8 cellular contexts compared by ENCODE assay signal in the genomic region with DNA sequence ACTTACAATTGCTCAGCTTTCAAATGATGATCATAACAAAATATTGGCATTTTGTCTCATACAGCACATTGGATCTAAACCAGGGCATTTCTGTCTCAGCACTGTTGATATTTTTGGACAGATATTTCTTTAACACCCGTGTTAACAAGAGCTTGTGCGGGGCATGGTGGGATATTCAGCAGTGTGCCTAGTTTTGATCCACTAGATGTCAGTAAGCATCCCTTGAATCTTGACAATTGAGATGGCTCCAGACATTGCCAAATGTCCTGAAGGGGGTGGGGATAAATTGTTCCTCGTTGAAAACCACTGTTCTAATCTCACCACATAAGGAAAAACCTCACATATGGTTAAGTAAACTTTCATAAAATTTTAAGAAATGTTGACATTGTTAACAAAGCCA.
A peak's percentile ranks its signal among the peaks of the same experiment; 100 is the strongest.
DNase-seq lines count a peak whose midpoint lies in the region; ATAC-seq and TF ChIP-seq lines count a peak whose summit lies in the region.
"Had no signal": no experiment of that assay in that cellular context is flagged by ENCODE, and none has a peak within 500 bp of the region (broad histone marks: within the 10 kb centered on the region; RNA-seq: fewer than 3 reads in every experiment).

No MANE protein-coding gene starts in this region.

- H2BK15ac ChIP-seq in neuronal stem cell (ENCODE audit: low read length), result no peak overlapping the region

- H3K27me3 Mint-ChIP-seq in nephron progenitor cell (ENCODE audit: low read depth, poor library complexity), result peaks cover 6% of the 10 kb centered on the region

- no peaks in the 10 kb centered on the region for H3K79me1 ChIP-seq in neuronal stem cell (ENCODE audit: low read depth, low read length)

- H3K4me1 ChIP-seq in neuronal stem cell (ENCODE audit: control insufficient read depth in 2 of 2, insufficient read depth in 1 of 2, low read depth in 1 of 2, low read length in 2 of 2), result peaks cover 2 to 6% of the 10 kb centered on the region in 2 donors

- no peak overlapping the region for H3K9ac ChIP-seq in neuronal stem cell (ENCODE audit: low read depth, low read length, poor library complexity)

- H2AK5ac ChIP-seq in neuronal stem cell (ENCODE audit: low read depth, low read length), result no peak overlapping the region

- DNase-seq in H7 (peak; percentile 19), NCI-H446 treated with DMSO at 0.1 percent for 48 hours (lab: John Stamatoyannopoulos, UW) (peak; percentile 4), brain microvascular endothelial cell (no peak), neuronal stem cell (ENCODE audit: low spot score) (no peak), omental fat pad (ENCODE audit: low spot score) (no peak), nephron progenitor cell (no peak)
- DNase-seq: NCI-H146 had no signal

- no peak overlapping the region for H3K4me2 ChIP-seq in neuronal stem cell (ENCODE audit: insufficient read depth, low read length, poor library complexity, severe bottlenecking)

- TF ChIP-seq CTCF in brain microvascular endothelial cell (IDR thresholded peaks at IDR 0.05; ENCODE audit: low read depth, low read length, missing control alignments) (peak; percentile 31), omental fat pad (IDR thresholded peaks at IDR 0.05) (no peak), nephron progenitor cell (IDR thresholded peaks at IDR 0.05) (no peak)

- no peak overlapping the region for H2BK120ac ChIP-seq in neuronal stem cell (ENCODE audit: low read depth, low read length)

- H2AFZ ChIP-seq in neuronal stem cell (ENCODE audit: low read length), result peak overlapping the region; percentile 81

- H2BK12ac ChIP-seq in neuronal stem cell (ENCODE audit: low read length), result no peak overlapping the region

- H3K27ac Mint-ChIP-seq in nephron progenitor cell, result no peak overlapping the region

- H3K9me3 ChIP-seq in neuronal stem cell (replicated peaks in 1 of 2; ENCODE audit: control insufficient read depth in 2 of 2, insufficient read depth in 1 of 2, low read depth in 1 of 2, low read length in 2 of 2), result no peaks in the 10 kb centered on the region

- no peaks in the 10 kb centered on the region for H3K36me3 Mint-ChIP-seq in nephron progenitor cell (ENCODE audit: low read depth)

- no peak overlapping the region for H3K23ac ChIP-seq in neuronal stem cell (ENCODE audit: low read depth, low read length, poor library complexity)

- H3K4me1 Mint-ChIP-seq in nephron progenitor cell, result peaks cover 9% of the 10 kb centered on the region

- H4K8ac ChIP-seq in neuronal stem cell (ENCODE audit: low read depth, low read length), result no peak overlapping the region

- no peak overlapping the region for H3K4me3 Mint-ChIP-seq in nephron progenitor cell

- no peak overlapping the region for H3K4me3 ChIP-seq in H7 (ENCODE audit: insufficient read depth, low read depth, low read length)
- no peak overlapping the region for H3K4me3 ChIP-seq in brain microvascular endothelial cell (ENCODE audit: low read depth, low read length)
- H3K4me3 ChIP-seq in neuronal stem cell (ENCODE audit: low read length in 2 of 2), result no peak overlapping the region

- in situ Hi-C loops in brain microvascular endothelial cell (cut with HindIII; ENCODE audit: low pct_ligation_motif_present, low sequenced_read_pairs), result no loop called here

- H3K27me3 ChIP-seq in H7 (ENCODE audit: control insufficient read depth, insufficient read depth, low read length) (no peaks in the 10 kb centered on the region), brain microvascular endothelial cell (replicated peaks) (no peaks in the 10 kb centered on the region), neuronal stem cell (ENCODE audit: control insufficient read depth in 3 of 3, insufficient read depth in 3 of 3, low read depth in 1 of 3, low read length in 3 of 3) (no peaks in the 10 kb centered on the region)

- no peak for ATAC-seq in omental fat pad (ENCODE audit: low FRiP score)
- ATAC-seq in GM19463 (IDR thresholded peaks at IDR 0.05; ENCODE audit: unreplicated experiment), result no peak

- WGBS in neuronal stem cell (ENCODE audit: extremely low coverage in 2 of 2, insufficient read length in 2 of 2, insufficient replicate concordance in 1 of 2), 2 donors, result no CpG with 5 or more reads among the region's 3 CpGs

- H3K27ac ChIP-seq in brain microvascular endothelial cell, result no peak overlapping the region
- no peak overlapping the region for H3K27ac ChIP-seq in neuronal stem cell (replicated peaks; ENCODE audit: low read length)

- H3K36me3 ChIP-seq in H7 (replicated peaks; ENCODE audit: control insufficient read depth, insufficient read depth, low read length) (no peaks in the 10 kb centered on the region), brain microvascular endothelial cell (replicated peaks) (no peaks in the 10 kb centered on the region), neuronal stem cell (replicated peaks in 1 of 2; ENCODE audit: control insufficient read depth in 2 of 2, insufficient read depth in 2 of 2, low read length in 2 of 2) (no peaks in the 10 kb centered on the region)

- no peak overlapping the region for H4K91ac ChIP-seq in neuronal stem cell (ENCODE audit: low read depth, low read length, poor library complexity)

- H3K4ac ChIP-seq in neuronal stem cell (ENCODE audit: low read length), result no peak overlapping the region

- no peaks in the 10 kb centered on the region for H3K9me3 Mint-ChIP-seq in nephron progenitor cell

- no peak overlapping the region for H3K18ac ChIP-seq in neuronal stem cell (ENCODE audit: low read length)

- H3K14ac ChIP-seq in neuronal stem cell (ENCODE audit: low read length), result no peak overlapping the region

- no peak overlapping the region for H2BK5ac ChIP-seq in neuronal stem cell (ENCODE audit: low read length)

Comparison
In these comparisons a context has a peak if more than half of its experiments do, and no peak if none do; other contexts are left out.
1. DNase-seq: peak in H7 (single experiment) and NCI-H446 treated with DMSO at 0.1 percent for 48 hours (single experiment); none in brain microvascular endothelial cell (single experiment), neuronal stem cell (single experiment), omental fat pad (single experiment) and nephron progenitor cell (single experiment).